In genomic region chr10:93097386-93097785, GRCh38 we compare ENCODE assay signal across 22 cellular contexts. TPM values are rescaled to one million over a fixed set of nuclear protein-coding genes. Genes with fewer than 3 reads are reported as not detected.
DNase-seq lines count a peak whose midpoint lies in the region; ATAC-seq, FAIRE-seq and TF ChIP-seq lines count a peak whose summit lies in the region.
"Had no signal": no experiment of that assay in that cellular context is flagged by ENCODE, and none has a peak within 500 bp of the region (broad histone marks: within the 10 kb centered on the region; RNA-seq: fewer than 3 reads in every experiment).

No MANE protein-coding gene starts in this region.

- no peak overlapping the region for H2BK120ac ChIP-seq in H1 (replicated peaks; ENCODE audit: low read depth, low read length)

- no peak overlapping the region for H2AK5ac ChIP-seq in H1 (ENCODE audit: low read depth, low read length)

- H3K14ac ChIP-seq in H1 (ENCODE audit: insufficient read length): no peak overlapping the region

- H3K9ac ChIP-seq in H1 (replicated peaks in 1 of 4; ENCODE audit: extremely low read depth in 1 of 4, low read depth in 3 of 4, low read length in 3 of 4): no peak overlapping the region

- no peak overlapping the region for H4K91ac ChIP-seq in H1 (replicated peaks; ENCODE audit: insufficient read length, low read length)

- H2BK12ac ChIP-seq in H1 (ENCODE audit: low read depth, low read length): no peak overlapping the region

- H3K27ac ChIP-seq in HEK293 (ENCODE audit: extremely low read depth, low read depth, low read length): no peak overlapping the region
- no peak overlapping the region for H3K27ac ChIP-seq in H1 (ENCODE audit: low read depth, low read length)
- H3K27ac ChIP-seq: A549, SJCRH30 had no signal

- H3K4me3 Mint-ChIP-seq in osteocyte (ENCODE audit: unreplicated experiment): no peak overlapping the region
- no peak overlapping the region for H3K4me3 Mint-ChIP-seq in T-cell
- H3K4me3 Mint-ChIP-seq: IgD-negative memory B cell had no signal

- H3K4me1 Mint-ChIP-seq in osteocyte (ENCODE audit: unreplicated experiment): no peaks in the 10 kb centered on the region
- no peaks in the 10 kb centered on the region for H3K4me1 Mint-ChIP-seq in T-cell

- no peak overlapping the region; the same call in 1 of the 2 replicates for H4K8ac ChIP-seq in H1 (ENCODE audit: extremely low read depth, insufficient read depth, low read length)

- H3K27me3 Mint-ChIP-seq in osteocyte (ENCODE audit: unreplicated experiment): no peaks in the 10 kb centered on the region
- peaks cover 0 to 9% of the 10 kb centered on the region in 2 donors for H3K27me3 Mint-ChIP-seq in T-cell

- no peak overlapping the region for H2BK5ac ChIP-seq in H1 (ENCODE audit: low read depth, low read length)

- POLR2A ChIA-PET in HEK293 (lab: Yijun Ruan, JAX): no interaction called here
- POLR2A ChIA-PET in H1 (lab: Charles Lee; ENCODE audit: partially characterized antibody): no interaction called here
- POLR2A ChIA-PET in T-cell (lab: Charles Lee): no interaction called here

- no peak overlapping the region for H3K56ac ChIP-seq in H1 (replicated peaks; ENCODE audit: insufficient read length, low read depth, low read length)

- no peak overlapping the region for H3K18ac ChIP-seq in H1 (ENCODE audit: extremely low read depth, low read length)

- no peak overlapping the region for H3K4me2 ChIP-seq in H1 (ENCODE audit: insufficient read depth in 1 of 2, low read depth in 2 of 2, low read length in 2 of 2)
- H3K4me2 ChIP-seq: A549 had no signal

- no peak overlapping the region for H3K23ac ChIP-seq in H1 (ENCODE audit: insufficient read length)

- no peak for TF ChIP-seq POLR2A in H1 (IDR thresholded peaks at IDR 0.05; ENCODE audit: control extremely low read depth in 1 of 2, low read depth in 2 of 2, low read length in 2 of 2)

- H2BK15ac ChIP-seq in H1 (ENCODE audit: low read length): no peak overlapping the region

- no peaks in the 10 kb centered on the region for H4K20me1 ChIP-seq in H1 (replicated peaks in 1 of 2; ENCODE audit: control insufficient read depth in 1 of 2, insufficient read depth in 2 of 2, low read length in 2 of 2)

- DNase-seq in CMK (ENCODE audit: low read depth): peak; percentile 36
- no peak for DNase-seq in H1 (ENCODE audit: low read depth in 1 of 2, low spot score in 2 of 2)
- peak; percentile 69 for DNase-seq in osteocyte (ENCODE audit: extremely low spot score, unreplicated experiment)
- no peak for DNase-seq in T-cell
- DNase-seq in NCI-H1694 (lab: John Stamatoyannopoulos, UW): no peak
- DNase-seq: BE2C, DMS79, GOT3, Karpas-422, MV-4-11, NCI-H1105 treated with DMSO at 0.1 percent for 48 hours, NCI-H187 treated with DMSO at 0.1 percent for 48 hours, NCI-H2227 treated with DMSO at 0.1 percent for 48 hours, NCI-H510A, SJCRH30, T-helper 1 cell had no signal

- no peaks in the 10 kb centered on the region for H3K79me1 ChIP-seq in H1 (ENCODE audit: low read depth, low read length)

- TF ChIP-seq CTCF in HEK293 (tag by site-specific recombination; IDR thresholded peaks at IDR 0.05): no peak
- TF ChIP-seq CTCF in H1 (IDR thresholded peaks at IDR 0.05; ENCODE audit: control extremely low read depth in 1 of 3, insufficient read depth in 1 of 3, low read depth in 1 of 3, low read length in 3 of 3): no peak
- no peak for TF ChIP-seq CTCF in osteocyte (IDR thresholded peaks at IDR 0.05)

- no peaks in the 10 kb centered on the region for H3K4me1 ChIP-seq in HEK293 (ENCODE audit: control insufficient read depth, insufficient read depth, low read length)
- peaks cover 0 to 2% (median 0%) of the 10 kb centered on the region in 4 experiments; a peak in 1 of 7 replicates for H3K4me1 ChIP-seq in H1 (replicated peaks in 1 of 4; ENCODE audit: control insufficient read depth in 3 of 4, insufficient read depth in 4 of 4, low read length in 3 of 4)
- H3K4me1 ChIP-seq: A549, BE2C, SJCRH30 had no signal

- no peak overlapping the region for H4K5ac ChIP-seq in H1 (ENCODE audit: insufficient read length, low read depth, low read length)

- WGBS in H1 (ENCODE audit: extremely low coverage in 1 of 2, insufficient coverage in 1 of 2, insufficient read length in 1 of 2, insufficient replicate concordance in 2 of 2, low coverage in 1 of 2, low lambda C conversion rate in 2 of 2, missing lambda C conversion rate in 1 of 2), 2 experiments: 87% methylated on average over 9 of the region's 9 CpGs; no CpG with 5 or more reads in 1 of the 2 experiments

- H3K36me3 Mint-ChIP-seq in osteocyte (ENCODE audit: unreplicated experiment) (peaks cover 2% of the 10 kb centered on the region), T-cell (no peaks in the 10 kb centered on the region)

- H3K23me2 ChIP-seq in H1 (ENCODE audit: low read depth, low read length): no peaks in the 10 kb centered on the region

- H3K79me2 ChIP-seq in H1 (ENCODE audit: control insufficient read depth in 1 of 2, insufficient read depth in 2 of 2, low read length in 2 of 2): no peaks in the 10 kb centered on the region

- H3K9me3 ChIP-seq in HEK293 (ENCODE audit: control insufficient read depth, insufficient read depth, low read depth, low read length): no peaks in the 10 kb centered on the region
- no peaks in the 10 kb centered on the region for H3K9me3 ChIP-seq in H1 (ENCODE audit: insufficient read depth in 2 of 2, low read depth in 1 of 2, low read length in 1 of 2)
- H3K9me3 ChIP-seq: A549, BE2C, SJCRH30 had no signal

- H3K27ac Mint-ChIP-seq in osteocyte (ENCODE audit: unreplicated experiment) (no peak overlapping the region), T-cell (no peak overlapping the region)
- H3K27ac Mint-ChIP-seq: IgD-negative memory B cell had no signal

- no peak for TF ChIP-seq EP300 in H1 (IDR thresholded peaks at IDR 0.05; ENCODE audit: borderline replicate concordance in 1 of 2, low read depth in 2 of 2, low read length in 2 of 2)

- no peak overlapping the region for H2BK20ac ChIP-seq in H1 (ENCODE audit: low read length)

- no peak for ATAC-seq in GM18502 (IDR thresholded peaks at IDR 0.05; ENCODE audit: poor library complexity, unreplicated experiment)
- no peak for ATAC-seq in T-cell (replicated peaks in 1 of 4)
- ATAC-seq: Panc1 had no signal

- FAIRE-seq in H1 (lab: Jason Lieb, UNC): no peak
- FAIRE-seq: A549 had no signal

- no peaks in the 10 kb centered on the region for H3K36me3 ChIP-seq in HEK293 (ENCODE audit: control insufficient read depth in 2 of 2, insufficient read depth in 1 of 2, low read length in 2 of 2)
- no peaks in the 10 kb centered on the region for H3K36me3 ChIP-seq in H1 (ENCODE audit: control insufficient read depth in 2 of 4, insufficient read depth in 4 of 4, low read length in 3 of 4)
- H3K36me3 ChIP-seq: BE2C, SJCRH30 had no signal

- H2AFZ ChIP-seq in H1 (ENCODE audit: low read length): peak overlapping the region; percentile 84; the same call in 1 of the 2 replicates

- no peak overlapping the region for H3K4me3 ChIP-seq in HEK293 (ENCODE audit: low read depth, low read length)
- H3K4me3 ChIP-seq in H1 (ENCODE audit: extremely low read depth in 1 of 4, insufficient read depth in 2 of 4, low read depth in 3 of 4, low read length in 4 of 4): no peak overlapping the region
- H3K4me3 ChIP-seq: A549, SJCRH30 had no signal

- H3K4ac ChIP-seq in H1 (replicated peaks; ENCODE audit: insufficient read length, low read depth, low read length): no peak overlapping the region

- no peaks in the 10 kb centered on the region for H3K9me3 Mint-ChIP-seq in osteocyte (ENCODE audit: unreplicated experiment)
- no peaks in the 10 kb centered on the region for H3K9me3 Mint-ChIP-seq in T-cell

- H3K27me3 ChIP-seq in H1 (replicated peaks in 1 of 4; ENCODE audit: control insufficient read depth in 3 of 4, extremely low read depth in 1 of 4, insufficient read depth in 3 of 4, low read length in 3 of 4): no peaks in the 10 kb centered on the region
- H3K27me3 ChIP-seq: BE2C, SJCRH30 had no signal

- TF ChIP-seq RAD21 in H1 (IDR thresholded peaks at IDR 0.05 in 1 of 2, conservative IDR thresholded peaks at IDR 0.05 in 1 of 2; ENCODE audit: low read depth in 2 of 2, low read length in 2 of 2): no peak

- CTCF ChIA-PET in HEK293 (lab: Yijun Ruan, JAX): interaction anchor here (0.6 kb wide), 2 partner anchors 13 to 153 kb away, joined by 3 read pairs; no protein-coding TSS in a partner anchor
- CTCF ChIA-PET in H1 (lab: Charles Lee; ENCODE audit: partially characterized antibody): interaction anchor here (0.7 to 2.3 kb wide), 10 partner anchors 10 to 260 kb away, joined by 3 to 10 read pairs (median 4); no protein-coding TSS in a partner anchor
- CTCF ChIA-PET in T-cell (lab: Charles Lee): no interaction called here

TF ChIP-seq in H1, 55 proteins besides CTCF, POLR2A, EP300 and RAD21 (continues in another document):
- TF ChIP-seq SP1 (IDR thresholded peaks at IDR 0.05; ENCODE audit: low read depth, low read length) (no peak), ASH2L (IDR thresholded peaks at IDR 0.05; ENCODE audit: low read length) (no peak), TBP (IDR thresholded peaks at IDR 0.05; ENCODE audit: low read depth, low read length) (no peak), KDM1A (IDR thresholded peaks at IDR 0.05; ENCODE audit: borderline replicate concordance, low read length) (no peak), NANOG (IDR thresholded peaks at IDR 0.05; ENCODE audit: insufficient read depth, low read depth, low read length, poor library complexity, severe bottlenecking) (no peak)

RNA-seq across cellular contexts. Expression of gene CYP26A1, which starts 23.7 kb away (rescaled TPM):
- 5.0 and 6.2 TPM in 2 replicates for total RNA-seq in H1 (2021; fragmentation: NEBNext Ultra II Directional; extraction: Animal tissue kit (Norgen Biotek cat#: 25700))
- 9.1 and 23.2 TPM in 2 replicates for polyA plus RNA-seq in H1 (2011; rRNA removed)
- polyA plus RNA-seq in H1 (2011; cell fraction: cytosol; rRNA removed): 20.6 TPM
- 31.1 TPM for polyA plus RNA-seq in H1 (2011; cell fraction: nucleus; rRNA removed)
- 6.0 to 7.8 TPM (median 6.8 TPM) in 4 replicates for polyA plus RNA-seq in H1 (2012, experiment 1 of 2)
- 4.2 TPM for polyA plus RNA-seq in H1 (2012, experiment 2 of 2)
- polyA plus RNA-seq in H1 (2013, experiment 1 of 2): 2.4 TPM
- 2.5 TPM for polyA plus RNA-seq in H1 (2013, experiment 2 of 2)
- polyA minus RNA-seq in H1 (2011; rRNA and poly(A)+ RNA removed): 3.7 and 4.8 TPM in 2 replicates
- 5.5 TPM for polyA minus RNA-seq in H1 (2011; cell fraction: cytosol; rRNA and poly(A)+ RNA removed)
- 6.6 TPM for polyA minus RNA-seq in H1 (2011; cell fraction: nucleus; rRNA and poly(A)+ RNA removed)
- total RNA-seq in osteocyte (not detected in 2 replicates), T-cell (not detected)
- total RNA-seq: M059J, SJCRH30 had no signal
- polyA plus RNA-seq: IgD-negative memory B cell had no signal

RNA-seq across cellular contexts. Expression of gene CYP26C1, which starts 36.8 kb away (rescaled TPM):
- 0.21 and 0.28 TPM in 2 replicates for total RNA-seq in H1 (2021; fragmentation: NEBNext Ultra II Directional; extraction: Animal tissue kit (Norgen Biotek cat#: 25700))
- polyA plus RNA-seq in H1 (2011; rRNA removed): 0.12 and 0.93 TPM in 2 replicates
- 0.79 TPM for polyA plus RNA-seq in H1 (2011; cell fraction: cytosol; rRNA removed)
- polyA plus RNA-seq in H1 (2011; cell fraction: nucleus; rRNA removed): 3.0 TPM
- 0.12 to 0.21 TPM (median 0.20 TPM) in 3 of 4 replicates, not detected in the other for polyA plus RNA-seq in H1 (2012, experiment 1 of 2)
- not detected for polyA plus RNA-seq in H1 (2012, experiment 2 of 2)
- 0.04 TPM for polyA plus RNA-seq in H1 (2013, experiment 1 of 2)
- 0.06 TPM for polyA plus RNA-seq in H1 (2013, experiment 2 of 2)
- polyA minus RNA-seq in H1 (2011; rRNA and poly(A)+ RNA removed): 0.07 and 0.22 TPM in 2 replicates
- polyA minus RNA-seq in H1 (2011; cell fraction: cytosol; rRNA and poly(A)+ RNA removed): 1.1 TPM
- polyA minus RNA-seq in H1 (2011; cell fraction: nucleus; rRNA and poly(A)+ RNA removed): 2.2 TPM
- total RNA-seq in osteocyte (0.08 TPM in 1 of 2 replicates, not detected in the other), T-cell (under 1 TPM; 0.20 to 0.49 (median 0.38) TPM)
- total RNA-seq: M059J, SJCRH30 had no signal
- polyA plus RNA-seq: A549, IgD-negative memory B cell had no signal

Comparison
In these comparisons a context has a peak if more than half of its experiments do, and no peak if none do; other contexts are left out.
1. DNase-seq: peak in CMK (single experiment) and osteocyte (single experiment); none in H1 (0 of 2), T-cell (0 of 34) and NCI-H1694 (single experiment).
2. CTCF ChIA-PET loops: an anchor here in HEK293 (0.6 kb wide) and H1 (0.7 to 2.3 kb wide); none called in T-cell.